ENCODE assay signal across 22 cellular contexts in the genomic region with DNA sequence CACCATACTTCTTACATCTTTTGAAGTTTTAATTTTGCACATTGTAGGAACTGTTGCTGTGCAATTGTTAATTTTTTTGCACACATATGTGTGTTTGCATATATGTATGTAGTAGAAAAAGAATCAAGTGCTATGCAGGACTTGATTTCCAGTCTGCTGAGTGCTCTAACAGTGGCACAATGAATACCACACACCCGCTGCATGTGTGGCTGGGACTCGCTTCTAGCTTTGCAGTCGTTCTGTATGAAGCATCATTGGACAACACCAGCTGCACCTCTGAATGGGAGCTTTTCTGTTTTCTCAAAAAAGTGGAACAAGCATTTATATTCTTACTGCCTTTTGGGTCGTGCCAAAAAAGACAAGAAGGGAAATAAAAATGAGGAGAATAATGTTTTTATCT.
A peak's percentile ranks its signal among the peaks of the same experiment; 100 is the strongest.
DNase-seq lines count a peak whose midpoint lies in the region; ATAC-seq and TF ChIP-seq lines count a peak whose summit lies in the region.
"Had no signal": no experiment of that assay in that cellular context is flagged by ENCODE, and none has a peak within 500 bp of the region (broad histone marks: within the 10 kb centered on the region; RNA-seq: fewer than 3 reads in every experiment).

No MANE protein-coding gene starts in this region.

- H3K27me3 ChIP-seq in esophagus squamous epithelium (no peaks in the 10 kb centered on the region), Karpas-422 (ENCODE audit: low read length) (no peaks in the 10 kb centered on the region)
- H3K27me3 ChIP-seq: neutrophil, right atrium auricular region had no signal

- peaks cover 43 to 45% of the 10 kb centered on the region in 2 donors for H3K4me1 Mint-ChIP-seq in natural killer cell
- H3K4me1 Mint-ChIP-seq in natural killer cell treated with Interleukin-12 subunit alpha and Interleukin-12 subunit beta and Interleukin-15 and Interleukin-18, amount 100 ng/mL, for 72 hours (ENCODE audit: low read depth in 2 of 2), result peaks cover 19 to 25% of the 10 kb centered on the region in 2 donors
- peaks cover 19 to 39% of the 10 kb centered on the region in 2 donors for H3K4me1 Mint-ChIP-seq in effector memory CD8-positive, alpha-beta T cell (ENCODE audit: low read depth in 2 of 2)

- H3K27ac ChIP-seq in esophagus squamous epithelium (no peak overlapping the region), Karpas-422 (ENCODE audit: low read length) (no peak overlapping the region)
- H3K27ac ChIP-seq: neutrophil, right atrium auricular region, SK-N-MC had no signal

- WGBS in esophagus squamous epithelium, 2 donors, result 70 to 76% methylated on average over 4 of the region's 4 CpGs

- H3K36me3 ChIP-seq in esophagus squamous epithelium, result peaks cover 0 to 23% (median 5%) of the 10 kb centered on the region in 3 donors
- peaks cover 32% of the 10 kb centered on the region for H3K36me3 ChIP-seq in Karpas-422 (ENCODE audit: insufficient read depth, low read length)

- peak overlapping the region; percentile 31 to 78 for H3K27ac Mint-ChIP-seq in natural killer cell
- no peak overlapping the region for H3K27ac Mint-ChIP-seq in natural killer cell treated with Interleukin-12 subunit alpha and Interleukin-12 subunit beta and Interleukin-15 and Interleukin-18, amount 100 ng/mL, for 72 hours
- H3K27ac Mint-ChIP-seq in effector memory CD8-positive, alpha-beta T cell, result peak overlapping the region; percentile 49 to 78

- no peaks in the 10 kb centered on the region for H3K36me3 Mint-ChIP-seq in natural killer cell
- H3K36me3 Mint-ChIP-seq in natural killer cell treated with Interleukin-12 subunit alpha and Interleukin-12 subunit beta and Interleukin-15 and Interleukin-18, amount 100 ng/mL, for 72 hours, result peaks cover 4% of the 10 kb centered on the region
- H3K36me3 Mint-ChIP-seq in effector memory CD8-positive, alpha-beta T cell (ENCODE audit: insufficient read depth), result peaks cover 9% of the 10 kb centered on the region

- H3K4me1 ChIP-seq in esophagus squamous epithelium (peaks cover 0 to 41% (median 4%) of the 10 kb centered on the region in 3 donors), Karpas-422 (ENCODE audit: low read length) (no peaks in the 10 kb centered on the region)

- no peak overlapping the region for H2AFZ ChIP-seq in Karpas-422 (ENCODE audit: low read length)

- H3K9me3 ChIP-seq in esophagus squamous epithelium (no peaks in the 10 kb centered on the region), Karpas-422 (ENCODE audit: low read length) (no peaks in the 10 kb centered on the region)
- H3K9me3 ChIP-seq: neutrophil, right atrium auricular region had no signal

- no peak for TF ChIP-seq POLR2A in esophagus squamous epithelium (IDR thresholded peaks at IDR 0.05)

- H3K4me2 ChIP-seq in Karpas-422 (ENCODE audit: low read depth, low read length, poor library complexity, severe bottlenecking), result no peak overlapping the region

- H3K9ac ChIP-seq in Karpas-422 (ENCODE audit: low read length), result no peak overlapping the region

- no peaks in the 10 kb centered on the region for H3K9me2 ChIP-seq in Karpas-422 (replicated peaks; ENCODE audit: insufficient read depth, low read length)

- H3K4me3 Mint-ChIP-seq in natural killer cell, result no peak overlapping the region
- no peak overlapping the region for H3K4me3 Mint-ChIP-seq in natural killer cell treated with Interleukin-12 subunit alpha and Interleukin-12 subunit beta and Interleukin-15 and Interleukin-18, amount 100 ng/mL, for 72 hours
- no peak overlapping the region for H3K4me3 Mint-ChIP-seq in effector memory CD8-positive, alpha-beta T cell

- H3K4me3 ChIP-seq in esophagus squamous epithelium (no peak overlapping the region), Karpas-422 (ENCODE audit: low read length) (no peak overlapping the region)
- H3K4me3 ChIP-seq: GM12878, right atrium auricular region, SK-N-MC had no signal

- DNase-seq in natural killer cell (no peak), nucleus accumbens (lab: John Stamatoyannopoulos, UW) (peak in 40 of 56 donors; percentile 2 to 72 (median 22)), NCI-H146 treated with DMSO at 0.1 percent for 48 hours (lab: John Stamatoyannopoulos, UW; ENCODE audit: unreplicated experiment) (no peak), esophagus squamous epithelium (lab: John Stamatoyannopoulos, UW) (no peak), Karpas-422 (no peak), NCI-H2081 (lab: John Stamatoyannopoulos, UW) (no peak)
- no peak for DNase-seq in natural killer cell treated with Interleukin-12 subunit alpha and Interleukin-12 subunit beta and Interleukin-15 and Interleukin-18, amount 100 ng/mL, for 72 hours (ENCODE audit: low spot score)
- DNase-seq in effector memory CD8-positive, alpha-beta T cell, result no peak
- DNase-seq: activated CD4-positive, alpha-beta T cell treated with anti-CD3 and anti-CD28 coated beads for 1 hour; activated gamma-delta T cell; amniotic stem cell; cerebellar nuclear complex; DMS53; erythroblast; left ventricle myocardium superior; NCI-H1105; NCI-H524; stimulated activated CD8-positive, alpha-beta memory T cell treated with anti-CD3 and anti-CD28 coated beads, Interleukin-4, amount 100 ng/mL, for 48 hours had no signal

- no peaks in the 10 kb centered on the region for H3K9me3 Mint-ChIP-seq in natural killer cell
- no peaks in the 10 kb centered on the region for H3K9me3 Mint-ChIP-seq in natural killer cell treated with Interleukin-12 subunit alpha and Interleukin-12 subunit beta and Interleukin-15 and Interleukin-18, amount 100 ng/mL, for 72 hours
- no peaks in the 10 kb centered on the region for H3K9me3 Mint-ChIP-seq in effector memory CD8-positive, alpha-beta T cell

- ATAC-seq in natural killer cell, result no peak
- ATAC-seq in natural killer cell treated with Interleukin-12 subunit alpha and Interleukin-12 subunit beta and Interleukin-15 and Interleukin-18, amount 100 ng/mL, for 72 hours, result no peak
- ATAC-seq in effector memory CD8-positive, alpha-beta T cell (replicated peaks), result no peak
- ATAC-seq: GM12878, left ventricle myocardium superior had no signal

- H4K20me1 ChIP-seq in Karpas-422 (ENCODE audit: insufficient read depth, low read depth, low read length), result no peaks in the 10 kb centered on the region

- peaks cover 88% of the 10 kb centered on the region for H3K79me2 ChIP-seq in Karpas-422 (ENCODE audit: low read length)

- no peaks in the 10 kb centered on the region for H3K27me3 Mint-ChIP-seq in natural killer cell (ENCODE audit: low read depth in 2 of 2)
- no peaks in the 10 kb centered on the region for H3K27me3 Mint-ChIP-seq in natural killer cell treated with Interleukin-12 subunit alpha and Interleukin-12 subunit beta and Interleukin-15 and Interleukin-18, amount 100 ng/mL, for 72 hours
- H3K27me3 Mint-ChIP-seq in effector memory CD8-positive, alpha-beta T cell, result no peaks in the 10 kb centered on the region

- TF ChIP-seq CTCF in natural killer cell (IDR thresholded peaks at IDR 0.05) (no peak), esophagus squamous epithelium (IDR thresholded peaks at IDR 0.05) (no peak)

- intact Hi-C loops in natural killer cell (cut with micrococcal nuclease) (no loop called here), esophagus squamous epithelium (cut with DNase I) (no loop called here)

Comparison
In these comparisons a context has a peak if more than half of its experiments do, and no peak if none do; other contexts are left out.
1. H3K27ac Mint-ChIP-seq: peak in natural killer cell (2 of 2) and effector memory CD8-positive, alpha-beta T cell (2 of 2); none in natural killer cell treated with Interleukin-12 subunit alpha and Interleukin-12 subunit beta and Interleukin-15 and Interleukin-18, amount 100 ng/mL, for 72 hours (0 of 2).
2. DNase-seq: peak in nucleus accumbens (40 of 56); none in natural killer cell (single experiment), natural killer cell treated with Interleukin-12 subunit alpha and Interleukin-12 subunit beta and Interleukin-15 and Interleukin-18, amount 100 ng/mL, for 72 hours (single experiment), effector memory CD8-positive, alpha-beta T cell (0 of 3), NCI-H146 treated with DMSO at 0.1 percent for 48 hours (single experiment), esophagus squamous epithelium (single experiment), Karpas-422 (single experiment) and NCI-H2081 (0 of 2).